In genomic region chr1:183236158-183236725, GRCh38 we compare ENCODE assay signal across 1 cellular context.
TF ChIP-seq lines count a peak whose summit lies in the region.

No MANE protein-coding gene starts in this region.

TF ChIP-seq in IMR-90, 13 proteins besides CTCF, POLR2A, EP300 and RAD21:
- no peak for TF ChIP-seq CHD1 (IDR thresholded peaks at IDR 0.05; ENCODE audit: low read depth, low read length)
- TF ChIP-seq RCOR1 (IDR thresholded peaks at IDR 0.05; ENCODE audit: insufficient replicate concordance, low read length) = no peak
- TF ChIP-seq RFX5 (IDR thresholded peaks at IDR 0.05; ENCODE audit: low read depth, low read length) = no peak
- no peak for TF ChIP-seq ELK1 (IDR thresholded peaks at IDR 0.05; ENCODE audit: borderline replicate concordance, low read depth, low read length)
